22 cellular contexts compared by ENCODE assay signal in genomic region chr9:129750010-129750409, GRCh38. TPM values are rescaled to one million over a fixed set of nuclear protein-coding genes. Genes with fewer than 3 reads are reported as not detected.
DNase-seq lines count a peak whose midpoint lies in the region; ATAC-seq and TF ChIP-seq lines count a peak whose summit lies in the region.
"Had no signal": no experiment of that assay in that cellular context is flagged by ENCODE, and none has a peak within 500 bp of the region (broad histone marks: within the 10 kb centered on the region; RNA-seq: fewer than 3 reads in every experiment).

No MANE protein-coding gene starts in this region.

- no peaks in the 10 kb centered on the region for H3K9me3 ChIP-seq in right lobe of liver
- H3K9me3 ChIP-seq: heart right ventricle had no signal

- no peak overlapping the region for H3K4me3 Mint-ChIP-seq in mesothelial cell of epicardium
- H3K4me3 Mint-ChIP-seq: activated B cell treated with CpG ODN at 0.5 μM for 24 hours; activated CD8-positive, alpha-beta memory T cell treated with anti-CD3 and anti-CD28 coated beads, Interleukin-2, amount 10 ng/mL, durations not matched to agents 7 days and 5 days; naive B cell had no signal

- H3K27me3 ChIP-seq in right lobe of liver, result no peaks in the 10 kb centered on the region

- H3K27ac ChIP-seq in right lobe of liver, result no peak overlapping the region
- H3K27ac ChIP-seq: heart right ventricle, KMS-11 had no signal

- intact Hi-C loops in right lobe of liver (cut with DNase I), result no loop called here

- peaks cover 43% of the 10 kb centered on the region for H3K4me1 Mint-ChIP-seq in mesothelial cell of epicardium

- no peak for TF ChIP-seq POLR2A in right lobe of liver (IDR thresholded peaks at IDR 0.05)

- no peaks in the 10 kb centered on the region for H3K4me1 ChIP-seq in right lobe of liver

- DNase-seq in AG10803 (ENCODE audit: low read depth) (peak; percentile 58), LoVo (ENCODE audit: low spot score) (peak; percentile 28), choroid plexus epithelial cell (ENCODE audit: low read depth) (peak; percentile 72), mesothelial cell of epicardium (ENCODE audit: low spot score in 2 of 2, unreplicated experiment in 2 of 2) (no peak), superior temporal gyrus (ENCODE audit: extremely low spot score) (no peak), RPMI8226 (no peak), globus pallidus (ENCODE audit: low spot score) (no peak), right lobe of liver (no peak)
- DNase-seq: ACHN; activated B cell treated with CpG ODN at 0.5 μM for 24 hours; activated CD8-positive, alpha-beta memory T cell treated with anti-CD3 and anti-CD28 coated beads, Interleukin-2, amount 10 ng/mL, durations not matched to agents 7 days and 5 days; activated naive CD4-positive, alpha-beta T cell treated with Interleukin-2 at 50 U/mL for 16 hours; caudate nucleus; COR-L47; GOT3; heart right ventricle; left colon; naive B cell; NCI-H524 treated with DMSO at 0.1 percent for 48 hours; retina; stimulated activated CD4-positive, alpha-beta T cell treated with anti-CD3 and anti-CD28 coated beads, Interleukin-4, amount 100 ng/mL, for 24 hours had no signal

- H3K4me3 ChIP-seq in AG10803 (ENCODE audit: low read length) (no peak overlapping the region), choroid plexus epithelial cell (ENCODE audit: low read depth, low read length) (peak overlapping the region; percentile 81), right lobe of liver (no peak overlapping the region)
- H3K4me3 ChIP-seq: heart right ventricle had no signal

- H3K27ac Mint-ChIP-seq in mesothelial cell of epicardium, result peak overlapping the region; percentile 43
- H3K27ac Mint-ChIP-seq: activated B cell treated with CpG ODN at 0.5 μM for 24 hours; activated CD8-positive, alpha-beta memory T cell treated with anti-CD3 and anti-CD28 coated beads, Interleukin-2, amount 10 ng/mL, durations not matched to agents 7 days and 5 days; naive B cell had no signal

- H3K36me3 ChIP-seq in right lobe of liver, result no peaks in the 10 kb centered on the region
- H3K36me3 ChIP-seq: heart right ventricle had no signal

- TF ChIP-seq CTCF in AG10803 (conservative IDR thresholded peaks at IDR 0.05; ENCODE audit: low read length) (no peak), choroid plexus epithelial cell (conservative IDR thresholded peaks at IDR 0.05; ENCODE audit: low read depth, low read length) (no peak), mesothelial cell of epicardium (IDR thresholded peaks at IDR 0.05; ENCODE audit: unreplicated experiment) (no peak), right lobe of liver (IDR thresholded peaks at IDR 0.05) (no peak)

- no CpG with 5 or more reads among the region's 4 CpGs for WGBS in right lobe of liver (ENCODE audit: insufficient coverage, low coverage, low lambda C conversion rate, missing lambda C conversion rate)

- H3K9me3 Mint-ChIP-seq in mesothelial cell of epicardium, result no peaks in the 10 kb centered on the region
- H3K9me3 Mint-ChIP-seq: activated B cell treated with CpG ODN at 0.5 μM for 24 hours, naive B cell had no signal

- H3K27me3 Mint-ChIP-seq in mesothelial cell of epicardium (ENCODE audit: low read depth), result no peaks in the 10 kb centered on the region

- H3K36me3 Mint-ChIP-seq in mesothelial cell of epicardium, result peaks cover 3% of the 10 kb centered on the region
- H3K36me3 Mint-ChIP-seq: activated CD8-positive, alpha-beta memory T cell treated with anti-CD3 and anti-CD28 coated beads, Interleukin-2, amount 10 ng/mL, durations not matched to agents 7 days and 5 days; naive B cell had no signal

- ATAC-seq in right lobe of liver, result no peak
- ATAC-seq: activated CD8-positive, alpha-beta memory T cell treated with anti-CD3 and anti-CD28 coated beads, Interleukin-2, amount 10 ng/mL, durations not matched to agents 7 days and 5 days; heart right ventricle; left colon had no signal

RNA-seq across cellular contexts. Expression of gene PTGES, which starts 2.8 kb away (rescaled TPM):
- total RNA-seq in mesothelial cell of epicardium (28.4 to 30.1 TPM (median 29.6 TPM) in 3 replicates), right lobe of liver (under 1 TPM in 2 of 6 experiments, not detected in 4; 0.15 to 0.24 TPM)
- total RNA-seq: activated B cell treated with CpG ODN at 0.5 μM for 24 hours; activated CD8-positive, alpha-beta memory T cell treated with anti-CD3 and anti-CD28 coated beads, Interleukin-2, amount 10 ng/mL, durations not matched to agents 7 days and 5 days had no signal

RNA-seq across cellular contexts. Expression of gene TOR1B, which starts 53.0 kb away (rescaled TPM):
- total RNA-seq in mesothelial cell of epicardium, result 15.3 to 18.0 TPM (median 16.1 TPM) in 3 replicates
- total RNA-seq in right lobe of liver, result 10 to 100 TPM; 16.1 to 30.7 (median 18.9) TPM

Comparison
In these comparisons a context has a peak if more than half of its experiments do, and no peak if none do; other contexts are left out.
1. DNase-seq: peak in AG10803 (single experiment), LoVo (single experiment) and choroid plexus epithelial cell (single experiment); none in mesothelial cell of epicardium (0 of 2), superior temporal gyrus (single experiment), RPMI8226 (single experiment), globus pallidus (single experiment) and right lobe of liver (0 of 3).
2. RNA of gene PTGES, which starts 2.8 kb away (total RNA-seq): 28.4 to 30.1 TPM in mesothelial cell of epicardium; 0.15 to 0.24 TPM in right lobe of liver; every median in the first group is over 10 times any median in the second.